In genomic region chr17:82216301-82217119, GRCh38 we compare ENCODE assay signal across 8 cellular contexts. TPM values are rescaled to one million over a fixed set of nuclear protein-coding genes. Genes with fewer than 3 reads are reported as not detected.
DNase-seq lines count a peak whose midpoint lies in the region; ATAC-seq and TF ChIP-seq lines count a peak whose summit lies in the region.

No MANE protein-coding gene starts in this region.

- H2AFZ ChIP-seq in MM.1S (ENCODE audit: low read length): peak overlapping the region; percentile 2; the same call in 1 of the 2 replicates

- peak overlapping the region; percentile 70 to 73 for H3K4me3 Mint-ChIP-seq in activated T-cell treated with anti-CD3 and anti-CD28 coated beads, Interleukin-2, amount 50 U/mL, for 72 hours

- intact Hi-C loops in gastrocnemius medialis (cut with DNase I; ENCODE audit: low total_unique reads): no loop called here

- H3F3A ChIP-seq in MM.1S (ENCODE audit: insufficient read depth, low read length): no peaks in the 10 kb centered on the region

- H3K4me2 ChIP-seq in MM.1S (ENCODE audit: low read depth, low read length): no peak overlapping the region

- H3K36me3 Mint-ChIP-seq in activated T-cell treated with anti-CD3 and anti-CD28 coated beads, Interleukin-2, amount 50 U/mL, for 72 hours (ENCODE audit: insufficient read depth in 2 of 2): peaks cover 0 to 2% of the 10 kb centered on the region in 2 donors

- H3K9me2 ChIP-seq in MM.1S (replicated peaks; ENCODE audit: insufficient read depth, low read length): no peaks in the 10 kb centered on the region

- peaks cover 32% of the 10 kb centered on the region for H3K4me1 Mint-ChIP-seq in activated T-cell treated with anti-CD3 and anti-CD28 coated beads, Interleukin-2, amount 50 U/mL, for 72 hours (ENCODE audit: low read depth)

- H3K9me3 ChIP-seq in MM.1S (replicated peaks; ENCODE audit: insufficient read depth, low read length) (no peaks in the 10 kb centered on the region), gastrocnemius medialis (no peaks in the 10 kb centered on the region), HAP-1 (no peaks in the 10 kb centered on the region)

- no peaks in the 10 kb centered on the region for H3K9me3 Mint-ChIP-seq in activated T-cell treated with anti-CD3 and anti-CD28 coated beads, Interleukin-2, amount 50 U/mL, for 72 hours

- no peak for TF ChIP-seq POLR2A in gastrocnemius medialis (IDR thresholded peaks at IDR 0.05)

- H3K4me3 ChIP-seq in MM.1S (ENCODE audit: low read length) (no peak overlapping the region), gastrocnemius medialis (no peak overlapping the region), HAP-1 (no peak overlapping the region)

- H3K27ac ChIP-seq in MM.1S (ENCODE audit: low read length) (peak overlapping the region; percentile 24; the same call in 1 of the 2 replicates), gastrocnemius medialis (peak overlapping the region; percentile 43 to 73 (median 64))

- peak overlapping the region; percentile 6; the same call in 1 of the 2 replicates for H3K9ac ChIP-seq in MM.1S (ENCODE audit: low read length)

- H3K36me3 ChIP-seq in MM.1S (replicated peaks; ENCODE audit: insufficient read depth, low read length) (no peaks in the 10 kb centered on the region), gastrocnemius medialis (no peaks in the 10 kb centered on the region), HAP-1 (replicated peaks) (no peaks in the 10 kb centered on the region; the same call in 1 of the 2 replicates)

- no peaks in the 10 kb centered on the region for H4K20me1 ChIP-seq in MM.1S (ENCODE audit: insufficient read depth, low read length)

- peak overlapping the region; percentile 85 for H3K27ac Mint-ChIP-seq in activated T-cell treated with anti-CD3 and anti-CD28 coated beads, Interleukin-2, amount 50 U/mL, for 72 hours

- no peaks in the 10 kb centered on the region for H3K27me3 Mint-ChIP-seq in activated T-cell treated with anti-CD3 and anti-CD28 coated beads, Interleukin-2, amount 50 U/mL, for 72 hours (ENCODE audit: low read depth)

- H3K79me2 ChIP-seq in MM.1S (ENCODE audit: low read length): peaks cover 5% of the 10 kb centered on the region; the same call in 1 of the 2 replicates

- H3K4me1 ChIP-seq in MM.1S (ENCODE audit: low read length): peaks cover 14% of the 10 kb centered on the region
- peaks cover 17 to 21% of the 10 kb centered on the region in 2 donors for H3K4me1 ChIP-seq in gastrocnemius medialis
- no peaks in the 10 kb centered on the region for H3K4me1 ChIP-seq in HAP-1

- H3K27me3 ChIP-seq in MM.1S (replicated peaks; ENCODE audit: insufficient read depth, low read length): 0 out of 2 replicates have a peak, but pooled peaks cover 3% of the 10 kb centered on the region
- no peaks in the 10 kb centered on the region for H3K27me3 ChIP-seq in gastrocnemius medialis
- no peaks in the 10 kb centered on the region for H3K27me3 ChIP-seq in HAP-1 (ENCODE audit: low read depth)

- in situ Hi-C loops in gastrocnemius medialis (cut with MboI; ENCODE audit: low sequenced_read_pairs in 4 of 4) (no loop called here), HAP-1 (cut with MboI; ENCODE audit: low sequenced_read_pairs) (no loop called here)

- DNase-seq in stimulated activated CD4-positive, alpha-beta T cell treated with anti-CD3 and anti-CD28 coated beads, Interleukin-15, amount 100 ng/mL, for 24 hours: peak; percentile 59
- DNase-seq in stimulated activated CD4-positive, alpha-beta T cell treated with anti-CD3 and anti-CD28 coated beads, Interleukin-4, amount 100 ng/mL, for 1 hour: no peak
- DNase-seq in MM.1S (peak; percentile 42), globus pallidus (ENCODE audit: low spot score) (peak; percentile 66), gastrocnemius medialis (peak in 1 of 2 donors; percentile 70), HAP-1 (ENCODE audit: low spot score in 2 of 2) (no peak)
- peak; percentile 61 to 76 for DNase-seq in activated T-cell treated with anti-CD3 and anti-CD28 coated beads, Interleukin-2, amount 50 U/mL, for 72 hours

- TF ChIP-seq CTCF in MM.1S (IDR thresholded peaks at IDR 0.05; ENCODE audit: low read length): no peak
- no peak for TF ChIP-seq CTCF in gastrocnemius medialis (IDR thresholded peaks at IDR 0.05 in 4 of 5, conservative IDR thresholded peaks at IDR 0.05 in 1 of 5)

- peak; percentile 57 to 67 for ATAC-seq in activated T-cell treated with anti-CD3 and anti-CD28 coated beads, Interleukin-2, amount 50 U/mL, for 72 hours (replicated peaks in 1 of 2)
- ATAC-seq in gastrocnemius medialis (peak in 1 of 2 donors; percentile 6), HG02610 (IDR thresholded peaks at IDR 0.05; ENCODE audit: unreplicated experiment) (no peak)

RNA-seq across cellular contexts. Expression of gene CCDC57, which starts 3.9 kb away (rescaled TPM):
- total RNA-seq in activated T-cell treated with anti-CD3 and anti-CD28 coated beads, Interleukin-2, amount 50 U/mL, for 72 hours: 10 to 100 TPM; 76.9 to 78.8 TPM
- total RNA-seq in gastrocnemius medialis: 10 to 100 TPM in 1 of 4 donors, 1 to 10 TPM in 3; 3.7 to 11.3 (median 5.1) TPM

RNA-seq across cellular contexts. Expression of gene SLC16A3, which starts 12.3 kb away (rescaled TPM):
- 10 to 100 TPM; 42.8 to 74.5 TPM for total RNA-seq in activated T-cell treated with anti-CD3 and anti-CD28 coated beads, Interleukin-2, amount 50 U/mL, for 72 hours
- total RNA-seq in gastrocnemius medialis: 100 to 1,000 TPM in 2 of 4 donors, 10 to 100 TPM in 2; 46.0 to 173 (median 126) TPM

RNA-seq across cellular contexts. Expression of gene CSNK1D, which starts 57.0 kb away (rescaled TPM):
- total RNA-seq in activated T-cell treated with anti-CD3 and anti-CD28 coated beads, Interleukin-2, amount 50 U/mL, for 72 hours: 100 to 1,000 TPM; 166 to 170 TPM
- 10 to 100 TPM; 34.0 to 55.2 (median 47.3) TPM for total RNA-seq in gastrocnemius medialis

Comparison
In these comparisons a context has a peak if more than half of its experiments do, and no peak if none do; other contexts are left out.
1. DNase-seq: peak in stimulated activated CD4-positive, alpha-beta T cell treated with anti-CD3 and anti-CD28 coated beads, Interleukin-15, amount 100 ng/mL, for 24 hours (single experiment), MM.1S (single experiment), activated T-cell treated with anti-CD3 and anti-CD28 coated beads, Interleukin-2, amount 50 U/mL, for 72 hours (2 of 2) and globus pallidus (single experiment); none in stimulated activated CD4-positive, alpha-beta T cell treated with anti-CD3 and anti-CD28 coated beads, Interleukin-4, amount 100 ng/mL, for 1 hour (single experiment) and HAP-1 (0 of 2).
2. RNA of gene CCDC57, which starts 3.9 kb away (total RNA-seq): 76.9 to 78.8 TPM in activated T-cell treated with anti-CD3 and anti-CD28 coated beads, Interleukin-2, amount 50 U/mL, for 72 hours; 3.7 to 11.3 TPM in gastrocnemius medialis; every median in the first group is over 4 times any median in the second.